In genomic region chr14:103311171-103311997, GRCh38 we compare ENCODE assay signal across 11 cellular contexts.
"Had no signal": no experiment of that assay in that cellular context is flagged by ENCODE, and none has a peak within 500 bp of the region (broad histone marks: within the 10 kb centered on the region; RNA-seq: fewer than 3 reads in every experiment).

No MANE protein-coding gene starts in this region.

- DNase-seq: activated CD4-positive, alpha-beta T cell treated with anti-CD3 and anti-CD28 coated beads, Interleukin-2, amount 10 ng/mL, durations not matched to agents 7 days and 5 days; activated CD4-positive, CD25-positive, alpha-beta regulatory T cell; activated gamma-delta T cell; erythroblast; mammary epithelial cell; natural killer cell; T-helper 2 cell had no signal

- ATAC-seq: stimulated activated effector memory CD8-positive, alpha-beta T cell treated with anti-CD3 and anti-CD28 coated beads, Interleukin-12 subunit alpha, Interleukin-12 subunit beta, amount 100 ng/mL, for 72 hours had no signal

- H3K27ac ChIP-seq: tibial nerve had no signal

- H3K9me3 Mint-ChIP-seq: activated CD4-positive, alpha-beta T cell treated with anti-CD3 and anti-CD28 coated beads, Interleukin-2, amount 10 ng/mL, durations not matched to agents 7 days and 5 days; dendritic cell treated with granulocyte-macrophage colony-stimulating factor and Interleukin-4, amounts not matched to agents 40 ng/mL and 50 ng/mL, for 4 days; natural killer cell; stimulated activated effector memory CD8-positive, alpha-beta T cell treated with anti-CD3 and anti-CD28 coated beads, Interleukin-12 subunit alpha, Interleukin-12 subunit beta, amount 100 ng/mL, for 72 hours had no signal

- H3K27me3 Mint-ChIP-seq: activated CD4-positive, alpha-beta T cell treated with anti-CD3 and anti-CD28 coated beads, Interleukin-2, amount 10 ng/mL, durations not matched to agents 7 days and 5 days; activated naive CD8-positive, alpha-beta T cell had no signal

- H3K4me3 Mint-ChIP-seq: activated CD4-positive, alpha-beta T cell treated with anti-CD3 and anti-CD28 coated beads, Interleukin-2, amount 10 ng/mL, durations not matched to agents 7 days and 5 days; activated naive CD8-positive, alpha-beta T cell; dendritic cell treated with granulocyte-macrophage colony-stimulating factor and Interleukin-4, amounts not matched to agents 40 ng/mL and 50 ng/mL, for 4 days; natural killer cell; stimulated activated effector memory CD8-positive, alpha-beta T cell treated with anti-CD3 and anti-CD28 coated beads, Interleukin-12 subunit alpha, Interleukin-12 subunit beta, amount 100 ng/mL, for 72 hours had no signal

- H3K36me3 ChIP-seq: tibial nerve had no signal

- H3K27ac Mint-ChIP-seq: activated CD4-positive, alpha-beta T cell treated with anti-CD3 and anti-CD28 coated beads, Interleukin-2, amount 10 ng/mL, durations not matched to agents 7 days and 5 days; activated naive CD8-positive, alpha-beta T cell; dendritic cell treated with granulocyte-macrophage colony-stimulating factor and Interleukin-4, amounts not matched to agents 40 ng/mL and 50 ng/mL, for 4 days; natural killer cell; stimulated activated effector memory CD8-positive, alpha-beta T cell treated with anti-CD3 and anti-CD28 coated beads, Interleukin-12 subunit alpha, Interleukin-12 subunit beta, amount 100 ng/mL, for 72 hours had no signal

- H3K4me3 ChIP-seq: tibial nerve had no signal

- H3K27me3 ChIP-seq: tibial nerve had no signal

- H3K4me1 Mint-ChIP-seq: activated CD4-positive, alpha-beta T cell treated with anti-CD3 and anti-CD28 coated beads, Interleukin-2, amount 10 ng/mL, durations not matched to agents 7 days and 5 days; natural killer cell; stimulated activated effector memory CD8-positive, alpha-beta T cell treated with anti-CD3 and anti-CD28 coated beads, Interleukin-12 subunit alpha, Interleukin-12 subunit beta, amount 100 ng/mL, for 72 hours had no signal

- H3K9me3 ChIP-seq: tibial nerve had no signal

- H3K36me3 Mint-ChIP-seq: activated naive CD8-positive, alpha-beta T cell; natural killer cell; stimulated activated effector memory CD8-positive, alpha-beta T cell treated with anti-CD3 and anti-CD28 coated beads, Interleukin-12 subunit alpha, Interleukin-12 subunit beta, amount 100 ng/mL, for 72 hours had no signal

- H3K4me1 ChIP-seq: tibial nerve had no signal
